ENCODE assay signal across 8 cellular contexts in genomic region chr2:677056-677949, GRCh38. TPM values are rescaled to one million over a fixed set of nuclear protein-coding genes. Genes with fewer than 3 reads are reported as not detected.
A peak's percentile ranks its signal among the peaks of the same experiment; 100 is the strongest.
DNase-seq lines count a peak whose midpoint lies in the region; ATAC-seq, FAIRE-seq and TF ChIP-seq lines count a peak whose summit lies in the region.

Gene TMEM18 (minus strand): TSS chr2:677406. CDS start chr2:677345, 61 bp downstream.

- peak; percentile 23 to 98 (median 77) for TF ChIP-seq POLR2A in spleen (IDR thresholded peaks at IDR 0.05)

- H3K4me1 ChIP-seq in spleen: peaks cover 2 to 54% (median 40%) of the 10 kb centered on the region in 6 donors

- no peak for FAIRE-seq in bronchial epithelial cell (lab: Jason Lieb, UNC)

- peak; percentile 49 for ATAC-seq in GM18868 (IDR thresholded peaks at IDR 0.05; ENCODE audit: unreplicated experiment)
- ATAC-seq in HG03103 (IDR thresholded peaks at IDR 0.05; ENCODE audit: low read depth, unreplicated experiment): peak; percentile 40

- peak within 1 kb of the TSS; percentile 96 to 99 (median 98) for H3K27ac ChIP-seq in spleen

- peak within 1 kb of the TSS; percentile 81 for H3K4me3 ChIP-seq in bronchial epithelial cell (ENCODE audit: low read depth, low read length)
- peak within 1 kb of the TSS; percentile 53 to 85 (median 63) for H3K4me3 ChIP-seq in spleen

- DNase-seq in AG09319 (ENCODE audit: extremely low read depth, low read depth) (peak; percentile 99), NCI-H2171 (lab: John Stamatoyannopoulos, UW) (peak; percentile 99), UCSD-AML1 (lab: John Stamatoyannopoulos, UW; ENCODE audit: unreplicated experiment) (peak; percentile 96), bronchial epithelial cell (ENCODE audit: low read depth) (peak; percentile 97), iris pigment epithelial cell (ENCODE audit: low read depth) (peak; percentile 98), spleen (peak; percentile 100)

- 0 to 1% (median 1%) methylated on average over 41 to 67 of the region's 67 CpGs for WGBS in spleen, 5 donors

- peak; percentile 24 for TF ChIP-seq CTCF in AG09319 (IDR thresholded peaks at IDR 0.05; ENCODE audit: low read depth, low read length)
- peak; percentile 42 for TF ChIP-seq CTCF in bronchial epithelial cell (IDR thresholded peaks at IDR 0.05; ENCODE audit: insufficient read depth, low read length, severe bottlenecking)
- TF ChIP-seq CTCF in spleen (IDR thresholded peaks at IDR 0.05 in 8 of 11, conservative IDR thresholded peaks at IDR 0.05 in 3 of 11): peak in 10 of 11 experiments; percentile 23 to 68 (median 52)

- intact Hi-C loops in spleen (cut with DNase I; ENCODE audit: low total_unique reads): no loop called here

- H3K36me3 ChIP-seq in bronchial epithelial cell (ENCODE audit: control insufficient read depth, insufficient read depth, low read length) (peaks cover 4% of the 10 kb centered on the region), spleen (peaks cover 0 to 33% (median 12%) of the 10 kb centered on the region in 6 donors)

- H3K27me3 ChIP-seq in bronchial epithelial cell (ENCODE audit: control insufficient read depth, insufficient read depth, low read length) (no peaks in the 10 kb centered on the region), spleen (replicated peaks in 1 of 7) (no peaks in the 10 kb centered on the region)

- no peaks in the 10 kb centered on the region for H3K9me3 ChIP-seq in spleen

RNA-seq across cellular contexts. Expression of gene TMEM18, which starts in this region (rescaled TPM):
- total RNA-seq in bronchial epithelial cell (19.5 and 30.5 TPM in 2 replicates), spleen (10 to 100 TPM; 20.0 to 28.5 (median 22.2) TPM)
- 10 to 100 TPM; 20.2 to 29.3 (median 23.0) TPM for polyA plus RNA-seq in spleen

Comparison
In these comparisons a context has a peak if more than half of its experiments do, and no peak if none do; other contexts are left out.
1. Peak in every context shown above with its lines: DNase-seq, ATAC-seq, H3K4me3 ChIP-seq and H3K27ac ChIP-seq.